Comparison of ENCODE assay signal across 1 cellular context in genomic region chrX:40094900-40095587, GRCh38.
TF ChIP-seq lines count a peak whose summit lies in the region.

No MANE protein-coding gene starts in this region.

TF ChIP-seq in WTC11, 78 proteins besides CTCF, POLR2A, EP300 and RAD21 (continued from another document):
- TF ChIP-seq, protein P1, sequence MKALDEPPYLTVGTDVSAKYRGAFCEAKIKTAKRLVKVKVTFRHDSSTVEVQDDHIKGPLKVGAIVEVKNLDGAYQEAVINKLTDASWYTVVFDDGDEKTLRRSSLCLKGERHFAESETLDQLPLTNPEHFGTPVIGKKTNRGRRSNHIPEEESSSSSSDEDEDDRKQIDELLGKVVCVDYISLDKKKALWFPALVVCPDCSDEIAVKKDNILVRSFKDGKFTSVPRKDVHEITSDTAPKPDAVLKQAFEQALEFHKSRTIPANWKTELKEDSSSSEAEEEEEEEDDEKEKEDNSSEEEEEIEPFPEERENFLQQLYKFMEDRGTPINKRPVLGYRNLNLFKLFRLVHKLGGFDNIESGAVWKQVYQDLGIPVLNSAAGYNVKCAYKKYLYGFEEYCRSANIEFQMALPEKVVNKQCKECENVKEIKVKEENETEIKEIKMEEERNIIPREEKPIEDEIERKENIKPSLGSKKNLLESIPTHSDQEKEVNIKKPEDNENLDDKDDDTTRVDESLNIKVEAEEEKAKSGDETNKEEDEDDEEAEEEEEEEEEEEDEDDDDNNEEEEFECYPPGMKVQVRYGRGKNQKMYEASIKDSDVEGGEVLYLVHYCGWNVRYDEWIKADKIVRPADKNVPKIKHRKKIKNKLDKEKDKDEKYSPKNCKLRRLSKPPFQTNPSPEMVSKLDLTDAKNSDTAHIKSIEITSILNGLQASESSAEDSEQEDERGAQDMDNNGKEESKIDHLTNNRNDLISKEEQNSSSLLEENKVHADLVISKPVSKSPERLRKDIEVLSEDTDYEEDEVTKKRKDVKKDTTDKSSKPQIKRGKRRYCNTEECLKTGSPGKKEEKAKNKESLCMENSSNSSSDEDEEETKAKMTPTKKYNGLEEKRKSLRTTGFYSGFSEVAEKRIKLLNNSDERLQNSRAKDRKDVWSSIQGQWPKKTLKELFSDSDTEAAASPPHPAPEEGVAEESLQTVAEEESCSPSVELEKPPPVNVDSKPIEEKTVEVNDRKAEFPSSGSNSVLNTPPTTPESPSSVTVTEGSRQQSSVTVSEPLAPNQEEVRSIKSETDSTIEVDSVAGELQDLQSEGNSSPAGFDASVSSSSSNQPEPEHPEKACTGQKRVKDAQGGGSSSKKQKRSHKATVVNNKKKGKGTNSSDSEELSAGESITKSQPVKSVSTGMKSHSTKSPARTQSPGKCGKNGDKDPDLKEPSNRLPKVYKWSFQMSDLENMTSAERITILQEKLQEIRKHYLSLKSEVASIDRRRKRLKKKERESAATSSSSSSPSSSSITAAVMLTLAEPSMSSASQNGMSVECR (CRISPR knock-in tag; IDR thresholded peaks at IDR 0.05; ENCODE audit: borderline replicate concordance), result no peak
TF ChIP-seq in WTC11: peak in this region for 0.
